18 cellular contexts compared by ENCODE assay signal in the genomic region with DNA sequence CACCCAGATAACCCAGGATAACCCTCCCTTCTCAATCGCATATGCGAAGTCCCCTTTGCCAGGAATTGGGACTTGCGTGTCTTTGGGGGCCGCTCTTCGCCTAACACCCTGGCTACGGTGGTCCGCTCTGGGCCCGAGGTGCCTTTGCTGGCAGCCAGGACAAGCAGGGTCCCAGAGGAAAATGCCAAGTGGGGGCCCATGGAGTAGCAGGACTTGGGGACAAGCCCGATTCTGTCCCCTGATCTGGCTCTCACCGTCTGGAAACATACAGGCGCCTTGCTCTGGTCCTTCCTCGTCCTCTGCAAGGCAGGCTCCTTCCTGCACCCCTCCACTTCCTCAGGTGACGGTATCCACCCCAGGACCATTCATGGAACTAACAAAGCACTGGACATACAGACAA.
A peak's percentile ranks its signal among the peaks of the same experiment; 100 is the strongest.
DNase-seq lines count a peak whose midpoint lies in the region; ATAC-seq, FAIRE-seq and TF ChIP-seq lines count a peak whose summit lies in the region.
"Had no signal": no experiment of that assay in that cellular context is flagged by ENCODE, and none has a peak within 500 bp of the region (broad histone marks: within the 10 kb centered on the region; RNA-seq: fewer than 3 reads in every experiment).

No MANE protein-coding gene starts in this region.

- H4K91ac ChIP-seq in H9 (ENCODE audit: insufficient read length, low read depth, low read length), result no peak overlapping the region

- DNase-seq in H9 (peak; percentile 25), K562 (ENCODE audit: extremely low read depth in 1 of 4, low spot score in 3 of 4) (no peak), immature natural killer cell (no peak), sigmoid colon (peak; percentile 35), NCI-H1417 (lab: John Stamatoyannopoulos, UW) (no peak), iPS-NIHi11 (ENCODE audit: low spot score) (no peak)
- no peak for DNase-seq in stimulated activated CD8-positive, alpha-beta memory T cell treated with anti-CD3 and anti-CD28 coated beads, Interleukin-4, amount 100 ng/mL, for 48 hours
- DNase-seq: Calu3; CD4-positive, alpha-beta memory T cell; DMS53; HCEC 1CT; NCI-H1417 treated with DMSO at 0.1 percent for 48 hours; NCI-H2029; NCI-H2171; NCI-H446; NCI-H748 treated with DMSO at 0.1 percent for 48 hours; PC-3 had no signal

- peaks cover 15% of the 10 kb centered on the region for H3K27me3 Mint-ChIP-seq in H9 (ENCODE audit: low read depth)
- peaks cover 4 to 11% (median 4%) of the 10 kb centered on the region in 3 donors for H3K27me3 Mint-ChIP-seq in immature natural killer cell (ENCODE audit: low read depth in 3 of 3)

- H3K9ac ChIP-seq in H9 (ENCODE audit: extremely low read depth, insufficient read length, low read length) (no peak overlapping the region), K562 (ENCODE audit: insufficient read depth in 1 of 2, low read depth in 2 of 2, low read length in 2 of 2) (no peak overlapping the region)

- H3K56ac ChIP-seq in H9 (ENCODE audit: insufficient read length, low read depth, low read length), result no peak overlapping the region

- no peak overlapping the region; a peak in 1 of 7 replicates for H3K27ac Mint-ChIP-seq in H9
- H3K27ac Mint-ChIP-seq in immature natural killer cell, result no peak overlapping the region
- H3K27ac Mint-ChIP-seq: CD4-positive, alpha-beta memory T cell had no signal

- peaks cover 0 to 4% of the 10 kb centered on the region in 2 experiments; a peak in 2 of 5 replicates for H3K9me3 Mint-ChIP-seq in H9
- no peaks in the 10 kb centered on the region for H3K9me3 Mint-ChIP-seq in immature natural killer cell

- H3T11ph ChIP-seq in H9 (ENCODE audit: low read length), result no peak overlapping the region

- no peak overlapping the region for H2BK12ac ChIP-seq in H9 (ENCODE audit: insufficient read length, low read depth, low read length)

- no peak overlapping the region for H3K4me3 Mint-ChIP-seq in H9
- peak overlapping the region in 3 of 5 donors; percentile 22 to 46 (median 23) for H3K4me3 Mint-ChIP-seq in immature natural killer cell
- H3K4me3 Mint-ChIP-seq: CD4-positive, alpha-beta memory T cell had no signal

- H4K20me1 ChIP-seq in H9 (ENCODE audit: control insufficient read depth, insufficient read depth, insufficient read length), result no peaks in the 10 kb centered on the region
- peaks cover 7% of the 10 kb centered on the region for H4K20me1 ChIP-seq in K562 (replicated peaks; ENCODE audit: control insufficient read depth, insufficient read depth, low read length)

- H3K4ac ChIP-seq in H9 (ENCODE audit: low read depth, low read length), result no peak overlapping the region

- POLR2A ChIA-PET in K562 (lab: Yijun Ruan, JAX), result interaction anchor here (1.1 kb wide), 1 partner anchor 19 kb away, joined by 3 read pairs; no protein-coding TSS in a partner anchor

- H3K79me2 ChIP-seq in H9 (ENCODE audit: insufficient read depth, low read length) (no peaks in the 10 kb centered on the region), K562 (ENCODE audit: control insufficient read depth, insufficient read depth, low read length) (no peaks in the 10 kb centered on the region)

- TF ChIP-seq POLR2A in K562 (conservative IDR thresholded peaks at IDR 0.05), result no peak
- TF ChIP-seq POLR2A in sigmoid colon (IDR thresholded peaks at IDR 0.05), result no peak

- no peak overlapping the region for H4K8ac ChIP-seq in H9 (replicated peaks; ENCODE audit: insufficient read length, low read depth, low read length)

- H3K18ac ChIP-seq in H9 (ENCODE audit: insufficient read length, low read depth, low read length), result no peak overlapping the region

- peaks cover 30 to 37% of the 10 kb centered on the region in 2 experiments for H3K4me1 Mint-ChIP-seq in H9
- H3K4me1 Mint-ChIP-seq in immature natural killer cell, result peaks cover 18 to 30% of the 10 kb centered on the region in 2 donors
- H3K4me1 Mint-ChIP-seq: CD4-positive, alpha-beta memory T cell had no signal

- no peak overlapping the region for H2BK120ac ChIP-seq in H9 (ENCODE audit: low read depth, low read length, poor library complexity, severe bottlenecking)

- intact Hi-C loops in K562 (cut with micrococcal nuclease), result no loop called here
- intact Hi-C loops in sigmoid colon (cut with DNase I), result no loop called here

- TF ChIP-seq EP300 in K562 (IDR thresholded peaks at IDR 0.05; ENCODE audit: low read length) (no peak), sigmoid colon (IDR thresholded peaks at IDR 0.05) (no peak)

- H3K79me1 ChIP-seq in H9 (ENCODE audit: insufficient read depth, low read depth, low read length, poor library complexity, severe bottlenecking), result no peaks in the 10 kb centered on the region

- H3K4me3 ChIP-seq in K562, result no peak overlapping the region
- no peak overlapping the region for H3K4me3 ChIP-seq in sigmoid colon
- H3K4me3 ChIP-seq: SJSA1 had no signal

- no peak overlapping the region for H3K27ac ChIP-seq in H9 (ENCODE audit: insufficient read length, low read depth, low read length)
- H3K27ac ChIP-seq in K562 (ENCODE audit: extremely low read depth, low read depth, low read length), result no peak overlapping the region
- H3K27ac ChIP-seq in sigmoid colon, result no peak overlapping the region
- H3K27ac ChIP-seq: SJSA1 had no signal

- H3K14ac ChIP-seq in H9 (ENCODE audit: insufficient read depth, low read length), result no peak overlapping the region

- no peak overlapping the region for H2AK5ac ChIP-seq in H9 (ENCODE audit: insufficient read length, low read length)

- H3K23me2 ChIP-seq in H9 (ENCODE audit: insufficient read length, low read depth, low read length, poor library complexity, severe bottlenecking), result no peaks in the 10 kb centered on the region

- in situ Hi-C loops in K562 (cut with MboI), result no loop called here

- H2BK15ac ChIP-seq in H9 (ENCODE audit: low read depth, low read length), result no peak overlapping the region

- H3K4me1 ChIP-seq in H9 (ENCODE audit: insufficient read depth, low read length) (no peaks in the 10 kb centered on the region), K562 (replicated peaks in 1 of 2; ENCODE audit: control insufficient read depth in 2 of 2, insufficient read depth in 2 of 2, low read length in 2 of 2) (peaks cover 0 to 11% of the 10 kb centered on the region in 2 experiments; a peak in 2 of 5 replicates), sigmoid colon (no peaks in the 10 kb centered on the region)
- H3K4me1 ChIP-seq: SJSA1 had no signal

- no CpG with 5 or more reads among the region's 13 CpGs for WGBS in H9 (ENCODE audit: extremely low coverage, insufficient read length, low lambda C conversion rate)
- 8% methylated on average over 13 of the region's 13 CpGs for WGBS in K562 (ENCODE audit: insufficient coverage, low coverage, missing lambda C conversion rate)
- 87 to 88% methylated on average over 13 of the region's 13 CpGs for WGBS in sigmoid colon, 2 donors

- H3K9me3 ChIP-seq in H9 (ENCODE audit: control insufficient read depth, low read depth, low read length) (no peaks in the 10 kb centered on the region), K562 (replicated peaks; ENCODE audit: control insufficient read depth, insufficient read depth, low read depth, low read length) (no peaks in the 10 kb centered on the region; the same call in 1 of the 2 replicates), sigmoid colon (no peaks in the 10 kb centered on the region)
- H3K9me3 ChIP-seq: SJSA1 had no signal

- no TSS peak for BruUV-seq in K562 (replicated peaks; lab: Mats Ljungman, UMichigan)

- no peak for TF ChIP-seq RAD21 in K562 (CRISPR knock-in tag; conservative IDR thresholded peaks at IDR 0.05 in 1 of 2, IDR thresholded peaks at IDR 0.05 in 1 of 2)

- no peak overlapping the region for H2AFZ ChIP-seq in H9 (ENCODE audit: low read length)
- H2AFZ ChIP-seq in K562 (ENCODE audit: low read depth, low read length), result no peak overlapping the region

- H3K9me1 ChIP-seq in K562 (ENCODE audit: control insufficient read depth, insufficient read depth, low read length), result no peaks in the 10 kb centered on the region

- H3K23ac ChIP-seq in H9 (ENCODE audit: insufficient read length, low read depth, low read length), result no peak overlapping the region

- H3K36me3 Mint-ChIP-seq in H9 (ENCODE audit: insufficient read depth in 1 of 3, low read depth in 3 of 3) (no peaks in the 10 kb centered on the region), immature natural killer cell (no peaks in the 10 kb centered on the region)
- H3K36me3 Mint-ChIP-seq: CD4-positive, alpha-beta memory T cell had no signal

- no peak overlapping the region for H3K4me2 ChIP-seq in H9 (ENCODE audit: insufficient read depth, insufficient read length, low read length)
- no peak overlapping the region for H3K4me2 ChIP-seq in K562 (ENCODE audit: insufficient read depth, low read length)

- no peak overlapping the region for H4K5ac ChIP-seq in H9 (ENCODE audit: insufficient read length, low read depth, low read length)

- TF ChIP-seq CTCF in H9 (conservative IDR thresholded peaks at IDR 0.05) (no peak), K562 (IDR thresholded peaks at IDR 0.05 in 2 of 3, conservative IDR thresholded peaks at IDR 0.05 in 1 of 3; ENCODE audit: insufficient read depth in 2 of 3, low read depth in 1 of 3, low read length in 3 of 3) (no peak), sigmoid colon (IDR thresholded peaks at IDR 0.05) (no peak)

- no peak overlapping the region for H2BK20ac ChIP-seq in H9 (ENCODE audit: low read depth, low read length, poor library complexity, severe bottlenecking)

- CTCF ChIA-PET in K562 (lab: Yijun Ruan, JAX; ENCODE audit: low intra/inter-chr PET ratio), result interaction anchor here (0.7 kb wide), 1 partner anchor 1002 kb away, joined by 4 read pairs; no protein-coding TSS in a partner anchor

- ATAC-seq in K562, result no peak
- ATAC-seq: PC-3 had no signal

- H3K36me3 ChIP-seq in K562 (ENCODE audit: control insufficient read depth, insufficient read depth, low read length) (no peaks in the 10 kb centered on the region), sigmoid colon (no peaks in the 10 kb centered on the region)
- H3K36me3 ChIP-seq: SJSA1 had no signal

- no peak for FAIRE-seq in K562 (lab: Jason Lieb, UNC)

- H3K27me3 ChIP-seq in H9 (ENCODE audit: insufficient read depth, low read length) (no peaks in the 10 kb centered on the region), K562 (ENCODE audit: control insufficient read depth in 2 of 2, insufficient read depth in 2 of 2, low read length in 2 of 2) (peaks cover 65 to 90% of the 10 kb centered on the region in 2 experiments), sigmoid colon (peaks cover 0 to 66% (median 12%) of the 10 kb centered on the region in 3 donors)

- H2BK5ac ChIP-seq in H9 (ENCODE audit: insufficient read length, low read length), result no peak overlapping the region

TF ChIP-seq in K562, 482 proteins besides CTCF, POLR2A, EP300 and RAD21:
- TF ChIP-seq POU5F1 (IDR thresholded peaks at IDR 0.05; ENCODE audit: borderline replicate concordance, low read depth, low read length, partially characterized antibody) (no peak), FOXP1 (CRISPR knock-in tag; IDR thresholded peaks at IDR 0.05) (no peak), TEAD1 (CRISPR knock-in tag; IDR thresholded peaks at IDR 0.05) (no peak), GABPB1 (CRISPR knock-in tag; IDR thresholded peaks at IDR 0.05) (0 out of 2 replicates have a peak, but pooled peaks have one; percentile 17)
TF ChIP-seq in K562: peak in this region for 1.

Comparison
In these comparisons a context has a peak if more than half of its experiments do, and no peak if none do; other contexts are left out.
1. DNase-seq: peak in H9 (single experiment) and sigmoid colon (single experiment); none in K562 (0 of 4), immature natural killer cell (0 of 3), NCI-H1417 (0 of 3), iPS-NIHi11 (single experiment) and stimulated activated CD8-positive, alpha-beta memory T cell treated with anti-CD3 and anti-CD28 coated beads, Interleukin-4, amount 100 ng/mL, for 48 hours (single experiment).
2. H3K4me3 Mint-ChIP-seq: peak in immature natural killer cell (3 of 5); none in H9 (0 of 2).